Comparison of ENCODE assay signal across 1 cellular context in genomic region chr14:90300649-90301048, GRCh38.
A peak's percentile ranks its signal among the peaks of the same experiment; 100 is the strongest.
TF ChIP-seq lines count a peak whose summit lies in the region.

No MANE protein-coding gene starts in this region.

TF ChIP-seq in HepG2, 621 proteins besides CTCF, POLR2A, EP300 and RAD21:
- TF ChIP-seq ZBTB4 (CRISPR knock-in tag; IDR thresholded peaks at IDR 0.05; ENCODE audit: borderline replicate concordance) (no peak), PCBP2 (optimal IDR thresholded peaks at IDR 0.05; ENCODE audit: low read depth, low read length, poor library complexity, severe bottlenecking) (peak; percentile 43), HNRNPK (IDR thresholded peaks at IDR 0.05; ENCODE audit: low read depth, low read length, poor library complexity, severe bottlenecking) (peak; percentile 99), CEBPB (IDR thresholded peaks at IDR 0.05; ENCODE audit: borderline replicate concordance, low read depth, low read length) (peak; percentile 35; the same call in 1 of the 2 replicates), TERF1 (CRISPR knock-in tag; IDR thresholded peaks at IDR 0.05) (no peak), PCBP1 (IDR thresholded peaks at IDR 0.05; ENCODE audit: borderline replicate concordance, low read depth, low read length) (peak; percentile 89)
